ENCODE assay signal across 30 cellular contexts in genomic region chr4:1637580-1638271, GRCh38. TPM values are rescaled to one million over a fixed set of nuclear protein-coding genes. Genes with fewer than 3 reads are reported as not detected.
"Had no signal": no experiment of that assay in that cellular context is flagged by ENCODE, and none has a peak within 500 bp of the region (broad histone marks: within the 10 kb centered on the region; RNA-seq: fewer than 3 reads in every experiment).

No MANE protein-coding gene starts in this region.

- H3K4me3 ChIP-seq: left lung, lower lobe of right lung, neural progenitor cell, ovary, right atrium auricular region, right lobe of liver, smooth muscle cell, suprapubic skin, thoracic aorta, tibial artery, upper lobe of right lung had no signal

- H3K4me1 Mint-ChIP-seq: mesothelial cell of epicardium; naive B cell; natural killer cell; stimulated activated memory B cell treated with anti-CD40 and anti-IgM and Interleukin-4, amounts not matched to agents 10 μg/mL and 1 μg/mL and 100 μg/mL, for 72 hours had no signal

- H3K9me3 ChIP-seq: left lung, lower lobe of right lung, ovary, right lobe of liver, suprapubic skin, thoracic aorta, tibial artery, upper lobe of right lung had no signal

- H2AFZ ChIP-seq: neural progenitor cell had no signal

- H3K4me1 ChIP-seq: left lung, lower lobe of right lung, neural progenitor cell, right atrium auricular region, right lobe of liver, suprapubic skin, tibial artery, upper lobe of right lung had no signal

- H3K27ac Mint-ChIP-seq: mesothelial cell of epicardium; naive B cell; natural killer cell; nephron progenitor cell; neural progenitor cell; progenitor cell of endocrine pancreas; stimulated activated memory B cell treated with anti-CD40 and anti-IgM and Interleukin-4, amounts not matched to agents 10 μg/mL and 1 μg/mL and 100 μg/mL, for 72 hours had no signal

- FAIRE-seq: islet of Langerhans, kidney, urothelium cell line had no signal

- DNase-seq: hippocampal formation; left colon; lower lobe of right lung; mammary epithelial cell; mesendoderm; naive B cell; natural killer cell; nephron progenitor cell; ovary; right lobe of liver; stimulated activated CD4-positive, alpha-beta T cell treated with anti-CD3 and anti-CD28 coated beads, Interleukin-1b, Interleukin-23, amount 100 ng/mL, for 48 hours; stimulated activated CD4-positive, alpha-beta T cell treated with anti-CD3 and anti-CD28 coated beads, Interleukin-2, amount 100 ng/mL, for 48 hours; stimulated activated CD4-positive, alpha-beta T cell treated with anti-CD3 and anti-CD28 coated beads, Interleukin-4, amount 100 ng/mL, for 4 hours; stimulated activated CD8-positive, alpha-beta memory T cell treated with anti-CD3 and anti-CD28 coated beads, Interleukin-4, amount 100 ng/mL, for 48 hours; stimulated activated naive CD4-positive, alpha-beta T cell treated with Interleukin-2 at 50 U/mL for 16 hours; tibial artery; trophoblast cell; upper lobe of right lung had no signal

- H3K27me3 ChIP-seq: neural progenitor cell, ovary, right atrium auricular region, right lobe of liver, upper lobe of right lung had no signal

- H3K9me3 Mint-ChIP-seq: natural killer cell; stimulated activated memory B cell treated with anti-CD40 and anti-IgM and Interleukin-4, amounts not matched to agents 10 μg/mL and 1 μg/mL and 100 μg/mL, for 72 hours had no signal

- H3K36me3 ChIP-seq: left lung, lower lobe of right lung, neural progenitor cell, ovary, right atrium auricular region, right lobe of liver, suprapubic skin, thoracic aorta, tibial artery, upper lobe of right lung had no signal

- H3K4me2 ChIP-seq: neural progenitor cell, smooth muscle cell had no signal

- H3K27ac ChIP-seq: left lung, lower lobe of right lung, neural progenitor cell, ovary, right atrium auricular region, right lobe of liver, suprapubic skin, thoracic aorta, tibial artery, upper lobe of right lung had no signal

- H3K4me3 Mint-ChIP-seq: mesothelial cell of epicardium; naive B cell; natural killer cell; nephron progenitor cell; neural progenitor cell; stimulated activated memory B cell treated with anti-CD40 and anti-IgM and Interleukin-4, amounts not matched to agents 10 μg/mL and 1 μg/mL and 100 μg/mL, for 72 hours had no signal

- H3K9ac ChIP-seq: neural progenitor cell had no signal

- ATAC-seq: left colon, left lung, natural killer cell, upper lobe of right lung had no signal

RNA-seq across cellular contexts. Expression of gene FAM53A, which starts 46.4 kb away (rescaled TPM):
- total RNA-seq: smooth muscle cell had no signal
